Comparison of ENCODE assay signal across 15 cellular contexts in genomic region chr2:68696554-68696953, GRCh38. TPM values are rescaled to one million over a fixed set of nuclear protein-coding genes. Genes with fewer than 3 reads are reported as not detected.
DNase-seq lines count a peak whose midpoint lies in the region; ATAC-seq and TF ChIP-seq lines count a peak whose summit lies in the region.
"Had no signal": no experiment of that assay in that cellular context is flagged by ENCODE, and none has a peak within 500 bp of the region (broad histone marks: within the 10 kb centered on the region; RNA-seq: fewer than 3 reads in every experiment).

No MANE protein-coding gene starts in this region.

- 0 out of 3 replicates have a peak overlapping the region, but pooled peaks have one; percentile 35 for H3K4me3 Mint-ChIP-seq in GM23338
- H3K4me3 Mint-ChIP-seq: B cell; CD4-positive, alpha-beta T cell; IgD-negative memory B cell had no signal

- H3K4me1 ChIP-seq in GM23338 (ENCODE audit: insufficient read depth) (peaks cover 27% of the 10 kb centered on the region), HUES64 (ENCODE audit: insufficient read depth, low read length) (peaks cover 20% of the 10 kb centered on the region), esophagus muscularis mucosa (no peaks in the 10 kb centered on the region), iPS-15b (ENCODE audit: control insufficient read depth, insufficient read depth, low read length) (peaks cover 12% of the 10 kb centered on the region)

- peaks cover 4% of the 10 kb centered on the region for H3K27me3 Mint-ChIP-seq in GM23338 (ENCODE audit: insufficient read depth, low read depth, poor library complexity)
- H3K27me3 Mint-ChIP-seq: B cell had no signal

- H3K4me3 ChIP-seq in GM23338: no peak overlapping the region
- no peak overlapping the region; the same call in 1 of the 2 replicates for H3K4me3 ChIP-seq in HUES64 (ENCODE audit: low read length)
- no peak overlapping the region for H3K4me3 ChIP-seq in esophagus muscularis mucosa
- H3K4me3 ChIP-seq in iPS-15b (ENCODE audit: low read depth, low read length): peak overlapping the region; percentile 1

- TF ChIP-seq EP300 in esophagus muscularis mucosa (IDR thresholded peaks at IDR 0.05): no peak

- H4K20me1 ChIP-seq in GM23338 (replicated peaks; ENCODE audit: insufficient read depth): no peaks in the 10 kb centered on the region

- H3K27me3 ChIP-seq in GM23338 (ENCODE audit: insufficient read depth) (no peaks in the 10 kb centered on the region), HUES64 (ENCODE audit: insufficient read depth, low read length) (no peaks in the 10 kb centered on the region), esophagus muscularis mucosa (peaks cover 0 to 6% (median 0%) of the 10 kb centered on the region in 4 donors), iPS-15b (ENCODE audit: control insufficient read depth, insufficient read depth, low read length) (no peaks in the 10 kb centered on the region)

- H3F3A ChIP-seq in GM23338 (replicated peaks; ENCODE audit: low read depth): no peaks in the 10 kb centered on the region

- H3K9ac ChIP-seq in HUES64 (ENCODE audit: low read depth, low read length) (no peak overlapping the region), iPS-15b (ENCODE audit: low read depth, low read length) (no peak overlapping the region)

- TF ChIP-seq CTCF in GM23338 (conservative IDR thresholded peaks at IDR 0.05; ENCODE audit: low read depth in 2 of 2): no peak
- TF ChIP-seq CTCF in esophagus muscularis mucosa (IDR thresholded peaks at IDR 0.05): no peak

- peak overlapping the region; percentile 41; the same call in 1 of the 2 replicates for H3K27ac ChIP-seq in GM23338 (ENCODE audit: low read depth)
- peak overlapping the region; percentile 74; the same call in 1 of the 2 replicates for H3K27ac ChIP-seq in HUES64 (ENCODE audit: low read depth, low read length)
- H3K27ac ChIP-seq in esophagus muscularis mucosa (replicated peaks in 1 of 4): no peak overlapping the region
- H3K27ac ChIP-seq: HL-60 had no signal

- H3K9me3 ChIP-seq in HUES64 (ENCODE audit: insufficient read depth, low read depth, low read length) (peaks cover 40% of the 10 kb centered on the region), esophagus muscularis mucosa (peaks cover 0 to 5% (median 0%) of the 10 kb centered on the region in 4 donors), iPS-15b (ENCODE audit: control insufficient read depth, insufficient read depth, low read length) (no peaks in the 10 kb centered on the region)

- H3K36me3 Mint-ChIP-seq in GM23338 (ENCODE audit: low read depth): peaks cover 47% of the 10 kb centered on the region
- H3K36me3 Mint-ChIP-seq: IgD-negative memory B cell had no signal

- H3K4me2 ChIP-seq in GM23338: peak overlapping the region; percentile 59

- WGBS in HUES64: 52% methylated on average over 2 of the region's 2 CpGs
- 82% methylated on average over 2 of the region's 2 CpGs for WGBS in esophagus muscularis mucosa

- TF ChIP-seq POLR2A in esophagus muscularis mucosa (IDR thresholded peaks at IDR 0.05; ENCODE audit: low read depth): no peak

- H3K36me3 ChIP-seq in GM23338 (ENCODE audit: insufficient read depth) (0 out of 2 replicates have a peak, but pooled peaks cover 11% of the 10 kb centered on the region), HUES64 (ENCODE audit: insufficient read depth, low read length) (no peaks in the 10 kb centered on the region), esophagus muscularis mucosa (no peaks in the 10 kb centered on the region), iPS-15b (ENCODE audit: control insufficient read depth, insufficient read depth, low read length) (no peaks in the 10 kb centered on the region)

- H3K9me2 ChIP-seq in GM23338 (ENCODE audit: insufficient read depth): peaks cover 8% of the 10 kb centered on the region

- H3K27ac Mint-ChIP-seq in GM23338: peak overlapping the region; percentile 24; the same call in 1 of the 2 replicates
- H3K27ac Mint-ChIP-seq: B cell; CD4-positive, alpha-beta T cell; IgD-negative memory B cell had no signal

- DNase-seq in GM23338 (ENCODE audit: low spot score): peak; percentile 65
- peak; percentile 10 for DNase-seq in esophagus muscularis mucosa (ENCODE audit: extremely low spot score)
- no peak for DNase-seq in islet precursor cell
- no peak for DNase-seq in anterior cingulate cortex (lab: John Stamatoyannopoulos, UW)
- DNase-seq: C1 segment of cervical spinal cord; Calu3; CD4-positive, alpha-beta T cell; DMS79 had no signal

- peaks cover 17% of the 10 kb centered on the region for H3K4me1 Mint-ChIP-seq in GM23338

- ATAC-seq in GM23338 (peak; percentile 86), HG03108 (IDR thresholded peaks at IDR 0.05; ENCODE audit: unreplicated experiment) (no peak)
- ATAC-seq: HCT116 had no signal

- H3K9me3 Mint-ChIP-seq in GM23338: peaks cover 40% of the 10 kb centered on the region
- H3K9me3 Mint-ChIP-seq: IgD-negative memory B cell had no signal

- H2AFZ ChIP-seq in GM23338: no peak overlapping the region

- intact Hi-C loops in esophagus muscularis mucosa (cut with DNase I): no loop called here

- H3K79me2 ChIP-seq in GM23338 (replicated peaks; ENCODE audit: insufficient read depth): no peaks in the 10 kb centered on the region

TF ChIP-seq in GM23338, 12 proteins besides CTCF, POLR2A, EP300 and RAD21 (continues in another document):
- 0 out of 2 replicates have a peak, but pooled peaks have one; percentile 16 for TF ChIP-seq ETS1 (IDR thresholded peaks at IDR 0.05)
- TF ChIP-seq NANOG (IDR thresholded peaks at IDR 0.05; ENCODE audit: borderline replicate concordance): peak; percentile 57; the same call in 1 of the 2 replicates
- TF ChIP-seq ZNF114 (CRISPR knock-in tag; IDR thresholded peaks at IDR 0.05): no peak

RNA-seq across cellular contexts. Expression of gene ARHGAP25, which starts 38.1 kb away (rescaled TPM):
- 1.9 and 2.5 TPM in 2 replicates for total RNA-seq in GM23338 (2014; rRNA removed; shearing (Covaris generic))
- 1.9 and 2.0 TPM in 2 replicates for polyA plus RNA-seq in GM23338 (2016; fragmentation: Nextera tagmentation; extraction: Ambion mirVana)
- 0.85 TPM for polyA plus RNA-seq in HUES64 (2013, experiment 1 of 2)
- 1.7 TPM for polyA plus RNA-seq in HUES64 (2013, experiment 2 of 2)
- 1 to 10 TPM; 3.7 to 9.3 (median 5.4) TPM for total RNA-seq in esophagus muscularis mucosa
- total RNA-seq: Calu3 had no signal

RNA-seq across cellular contexts. Expression of gene PROKR1, which starts 53.2 kb away (rescaled TPM):
- 5.2 and 5.3 TPM in 2 replicates for total RNA-seq in GM23338 (2014; rRNA removed; shearing (Covaris generic))
- polyA plus RNA-seq in GM23338 (2016; fragmentation: Nextera tagmentation; extraction: Ambion mirVana): 0.61 and 1.1 TPM in 2 replicates
- 2.2 TPM for polyA plus RNA-seq in HUES64 (2013, experiment 1 of 2)
- polyA plus RNA-seq in HUES64 (2013, experiment 2 of 2): 2.5 TPM
- not detected for total RNA-seq in esophagus muscularis mucosa
- total RNA-seq: B cell; Calu3; CD4-positive, alpha-beta T cell had no signal
- polyA plus RNA-seq: IgD-negative memory B cell had no signal

Comparison
In these comparisons a context has a peak if more than half of its experiments do, and no peak if none do; other contexts are left out.
1. DNase-seq: peak in GM23338 (single experiment) and esophagus muscularis mucosa (single experiment); none in islet precursor cell (single experiment) and anterior cingulate cortex (0 of 58).
2. H3K27ac ChIP-seq: peak in GM23338 (single experiment) and HUES64 (single experiment); none in esophagus muscularis mucosa (0 of 4).